ENCODE assay signal across 10 cellular contexts in the genomic region with DNA sequence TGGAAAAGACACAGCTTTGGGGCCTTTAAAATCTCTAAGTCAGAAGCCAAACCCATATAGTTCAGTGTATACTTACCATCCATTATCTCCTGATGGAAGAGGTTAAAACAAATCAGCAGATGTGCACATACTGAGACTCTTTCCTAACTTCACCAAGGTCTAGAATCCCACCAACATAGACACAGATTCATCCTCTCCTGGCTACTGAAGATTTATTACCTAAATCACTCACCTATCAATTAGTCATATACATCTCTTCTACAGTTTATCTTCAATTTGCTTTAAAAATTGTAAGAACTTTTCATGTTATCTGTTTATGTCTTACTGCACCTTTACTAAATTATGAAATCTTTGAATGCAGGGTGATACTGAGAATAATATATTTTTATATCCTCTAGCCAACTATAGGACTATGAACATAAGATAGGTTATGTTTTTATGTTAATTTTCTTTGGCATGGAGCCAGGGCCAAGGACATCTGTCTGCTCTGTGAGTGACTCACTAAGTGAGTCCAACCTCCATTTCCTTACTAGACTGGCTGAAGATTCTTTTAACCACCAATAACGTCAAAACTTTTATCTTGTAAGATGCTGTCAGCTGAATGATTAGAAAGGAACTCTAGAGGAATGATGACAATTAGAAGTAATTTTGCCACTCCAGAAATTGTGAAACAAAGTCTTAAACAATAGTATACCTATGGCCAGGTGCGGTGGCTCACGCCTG.
A peak's percentile ranks its signal among the peaks of the same experiment; 100 is the strongest.
DNase-seq lines count a peak whose midpoint lies in the region; ATAC-seq lines count a peak whose summit lies in the region.
"Had no signal": no experiment of that assay in that cellular context is flagged by ENCODE, and none has a peak within 500 bp of the region (broad histone marks: within the 10 kb centered on the region; RNA-seq: fewer than 3 reads in every experiment).

No MANE protein-coding gene starts in this region.

- peaks cover 6% of the 10 kb centered on the region for H3K36me3 Mint-ChIP-seq in activated CD8-positive, alpha-beta memory T cell treated with anti-CD3 and anti-CD28 coated beads, Interleukin-2, amount 10 ng/mL, durations not matched to agents 7 days and 5 days

- CTCF ChIA-PET in activated CD8-positive, alpha-beta memory T cell treated with anti-CD3 and anti-CD28 coated beads, Interleukin-2, amount 10 ng/mL, durations not matched to agents 7 days and 5 days (lab: Charles Lee) = no interaction called here

- no peak for DNase-seq in activated CD8-positive, alpha-beta memory T cell treated with anti-CD3 and anti-CD28 coated beads, Interleukin-2, amount 10 ng/mL, durations not matched to agents 7 days and 5 days
- no peak for DNase-seq in activated CD8-positive, alpha-beta memory T cell treated with anti-CD3 and anti-CD28 coated beads, Interleukin-2, amount 50 U/mL, for 48 hours
- DNase-seq in SHP77 (lab: John Stamatoyannopoulos, UW) = peak; percentile 24 to 32
- peak; percentile 72 for DNase-seq in dermis blood vessel endothelial cell
- peak; percentile 53 for DNase-seq in stimulated activated CD4-positive, alpha-beta T cell treated with anti-CD3 and anti-CD28 coated beads, Interleukin-4, amount 100 ng/mL, for 24 hours
- DNase-seq in OCI-M2 (lab: John Stamatoyannopoulos, UW; ENCODE audit: unreplicated experiment) = no peak
- DNase-seq in ureter (ENCODE audit: low spot score) = no peak
- DNase-seq: AML-193, substantia nigra had no signal

- peaks cover 11% of the 10 kb centered on the region for H3K4me1 Mint-ChIP-seq in activated CD8-positive, alpha-beta memory T cell treated with anti-CD3 and anti-CD28 coated beads, Interleukin-2, amount 10 ng/mL, durations not matched to agents 7 days and 5 days

- no peak overlapping the region for H3K27ac Mint-ChIP-seq in activated CD8-positive, alpha-beta memory T cell treated with anti-CD3 and anti-CD28 coated beads, Interleukin-2, amount 10 ng/mL, durations not matched to agents 7 days and 5 days

- no peaks in the 10 kb centered on the region for H3K9me3 Mint-ChIP-seq in activated CD8-positive, alpha-beta memory T cell treated with anti-CD3 and anti-CD28 coated beads, Interleukin-2, amount 10 ng/mL, durations not matched to agents 7 days and 5 days (ENCODE audit: low read depth)

- H3K4me3 Mint-ChIP-seq in activated CD8-positive, alpha-beta memory T cell treated with anti-CD3 and anti-CD28 coated beads, Interleukin-2, amount 10 ng/mL, durations not matched to agents 7 days and 5 days = no peak overlapping the region

- H3K27me3 Mint-ChIP-seq in activated CD8-positive, alpha-beta memory T cell treated with anti-CD3 and anti-CD28 coated beads, Interleukin-2, amount 10 ng/mL, durations not matched to agents 7 days and 5 days = no peaks in the 10 kb centered on the region

- peak; percentile 57 for ATAC-seq in activated CD8-positive, alpha-beta memory T cell treated with anti-CD3 and anti-CD28 coated beads, Interleukin-2, amount 10 ng/mL, durations not matched to agents 7 days and 5 days
- ATAC-seq in HG03139 (IDR thresholded peaks at IDR 0.05; ENCODE audit: unreplicated experiment) = no peak

Comparison
In these comparisons a context has a peak if more than half of its experiments do, and no peak if none do; other contexts are left out.
1. DNase-seq: peak in SHP77 (2 of 2), dermis blood vessel endothelial cell (single experiment) and stimulated activated CD4-positive, alpha-beta T cell treated with anti-CD3 and anti-CD28 coated beads, Interleukin-4, amount 100 ng/mL, for 24 hours (single experiment); none in activated CD8-positive, alpha-beta memory T cell treated with anti-CD3 and anti-CD28 coated beads, Interleukin-2, amount 10 ng/mL, durations not matched to agents 7 days and 5 days (single experiment), activated CD8-positive, alpha-beta memory T cell treated with anti-CD3 and anti-CD28 coated beads, Interleukin-2, amount 50 U/mL, for 48 hours (single experiment), OCI-M2 (single experiment) and ureter (single experiment).